ENCODE assay signal across 31 cellular contexts in genomic region chr14:52759145-52759544, GRCh38.
"Had no signal": no experiment of that assay in that cellular context is flagged by ENCODE, and none has a peak within 500 bp of the region (broad histone marks: within the 10 kb centered on the region; RNA-seq: fewer than 3 reads in every experiment).

No MANE protein-coding gene starts in this region.

- FAIRE-seq: urothelium cell line had no signal

- H3K79me2 ChIP-seq: parathyroid adenoma had no signal

- H3K4me1 Mint-ChIP-seq: nephron, neural progenitor cell had no signal

- H2AFZ ChIP-seq: neural progenitor cell, parathyroid adenoma had no signal

- H3K4me3 Mint-ChIP-seq: naive thymus-derived CD4-positive, alpha-beta T cell; natural killer cell; nephron; neural progenitor cell; stimulated activated naive B cell treated with anti-CD40 and anti-IgM and Interleukin-4, amounts not matched to agents 10 μg/mL and 1 μg/mL and 100 μg/mL, for 72 hours; stimulated activated naive CD8-positive, alpha-beta T cell treated with anti-CD3 and anti-CD28 coated beads, Interleukin-15, Interleukin-2, amounts not matched to agents 100 ng/mL and 50 ng/mL, for 24 hours had no signal

- H3K36me3 ChIP-seq: ovary had no signal

- H3K9ac ChIP-seq: neural progenitor cell, parathyroid adenoma had no signal

- H3K4me2 ChIP-seq: neural progenitor cell, smooth muscle cell had no signal

- H3K4me3 ChIP-seq: neural progenitor cell, ovary, psoas muscle, skin epidermis, smooth muscle cell, spleen, stomach, thoracic aorta, thyroid gland, tibial nerve, upper lobe of left lung, vagina had no signal

- DNase-seq: naive thymus-derived CD4-positive, alpha-beta T cell; natural killer cell; occipital lobe; ovary; posterior cingulate gyrus; psoas muscle; right cardiac atrium; spleen; stimulated activated CD4-positive, alpha-beta T cell treated with anti-CD3 and anti-CD28 coated beads, Interleukin-12 subunit alpha, Interleukin-12 subunit beta, amount 100 ng/mL, for 4 hours; stimulated activated CD4-positive, alpha-beta T cell treated with anti-CD3 and anti-CD28 coated beads, Interleukin-1b, Interleukin-23, amount 100 ng/mL, for 48 hours; stimulated activated CD4-positive, alpha-beta T cell treated with anti-CD3 and anti-CD28 coated beads, Interleukin-4, amount 100 ng/mL, for 1 hour; stimulated activated CD4-positive, alpha-beta T cell treated with anti-CD3 and anti-CD28 coated beads, Interleukin-4, amount 100 ng/mL, for 4 hours; stimulated activated CD8-positive, alpha-beta memory T cell treated with anti-CD3 and anti-CD28 coated beads, Interleukin-4, amount 100 ng/mL, for 48 hours; stimulated activated naive B cell treated with anti-CD40 and anti-IgM and Interleukin-4, amounts not matched to agents 10 μg/mL and 1 μg/mL and 100 μg/mL, for 72 hours; stimulated activated naive CD4-positive, alpha-beta T cell treated with Interleukin-2 at 50 U/mL for 16 hours; stomach; thyroid gland; trophoblast cell; upper lobe of left lung had no signal

- H3K27ac ChIP-seq: neural progenitor cell, ovary, parathyroid adenoma, psoas muscle, skin epidermis, spleen, stomach, thoracic aorta, thyroid gland, tibial nerve, upper lobe of left lung, vagina had no signal

- H3K27ac Mint-ChIP-seq: natural killer cell; nephron; neural progenitor cell; progenitor cell of endocrine pancreas; stimulated activated naive B cell treated with anti-CD40 and anti-IgM and Interleukin-4, amounts not matched to agents 10 μg/mL and 1 μg/mL and 100 μg/mL, for 72 hours; stimulated activated naive CD8-positive, alpha-beta T cell treated with anti-CD3 and anti-CD28 coated beads, Interleukin-15, Interleukin-2, amounts not matched to agents 100 ng/mL and 50 ng/mL, for 24 hours had no signal

- H3K9me3 ChIP-seq: ovary, psoas muscle, spleen, stomach, thoracic aorta, thyroid gland, tibial nerve, upper lobe of left lung, vagina had no signal

- H3K36me3 Mint-ChIP-seq: natural killer cell had no signal

- H3K4me1 ChIP-seq: neural progenitor cell, parathyroid adenoma, psoas muscle, thyroid gland, tibial nerve, upper lobe of left lung, vagina had no signal

- H3K9me3 Mint-ChIP-seq: naive thymus-derived CD4-positive, alpha-beta T cell; natural killer cell; nephron; neural progenitor cell; stimulated activated naive B cell treated with anti-CD40 and anti-IgM and Interleukin-4, amounts not matched to agents 10 μg/mL and 1 μg/mL and 100 μg/mL, for 72 hours; stimulated activated naive CD8-positive, alpha-beta T cell treated with anti-CD3 and anti-CD28 coated beads, Interleukin-15, Interleukin-2, amounts not matched to agents 100 ng/mL and 50 ng/mL, for 24 hours had no signal

- ATAC-seq: naive thymus-derived CD4-positive, alpha-beta T cell; natural killer cell; psoas muscle; right cardiac atrium; sciatic nerve; stimulated activated naive B cell treated with anti-CD40 and anti-IgM and Interleukin-4, amounts not matched to agents 10 μg/mL and 1 μg/mL and 100 μg/mL, for 72 hours had no signal

- H3K27me3 ChIP-seq: neural progenitor cell, ovary, spleen, stomach, thyroid gland, tibial nerve, upper lobe of left lung, vagina had no signal

- H3K27me3 Mint-ChIP-seq: naive thymus-derived CD4-positive, alpha-beta T cell; progenitor cell of endocrine pancreas; stimulated activated naive B cell treated with anti-CD40 and anti-IgM and Interleukin-4, amounts not matched to agents 10 μg/mL and 1 μg/mL and 100 μg/mL, for 72 hours; stimulated activated naive CD8-positive, alpha-beta T cell treated with anti-CD3 and anti-CD28 coated beads, Interleukin-15, Interleukin-2, amounts not matched to agents 100 ng/mL and 50 ng/mL, for 24 hours had no signal
